In genomic region chr14:50310445-50310844, GRCh38 we compare ENCODE assay signal across 14 cellular contexts. TPM values are rescaled to one million over a fixed set of nuclear protein-coding genes. Genes with fewer than 3 reads are reported as not detected.
DNase-seq lines count a peak whose midpoint lies in the region; ATAC-seq and TF ChIP-seq lines count a peak whose summit lies in the region.
"Had no signal": no experiment of that assay in that cellular context is flagged by ENCODE, and none has a peak within 500 bp of the region (broad histone marks: within the 10 kb centered on the region; RNA-seq: fewer than 3 reads in every experiment).

No MANE protein-coding gene starts in this region.

- POLR2A ChIA-PET in WTC11 (lab: Charles Lee), result interaction anchor here (0.7 kb wide), 1 partner anchor 78 kb away, joined by 7 read pairs; no protein-coding TSS in a partner anchor

- H3K36me3 ChIP-seq in BLaER1 treated with 17β-estradiol and CSF1 and Interleukin-3, amounts not matched to agents 10 nM and 100 nM, result peaks cover 0 to 19% (median 16%) of the 10 kb centered on the region in 11 experiments; a peak in 19 of 22 replicates
- H3K36me3 ChIP-seq in iPS-20b (ENCODE audit: insufficient read depth, low read depth, low read length), result no peaks in the 10 kb centered on the region
- no peaks in the 10 kb centered on the region for H3K36me3 ChIP-seq in heart left ventricle

- no peak for TF ChIP-seq CTCF in WTC11 (IDR thresholded peaks at IDR 0.05)
- TF ChIP-seq CTCF in heart left ventricle (IDR thresholded peaks at IDR 0.05), result no peak

- CTCF ChIA-PET in WTC11 (lab: Charles Lee), result interaction anchor here (1.1 to 2.4 kb wide), 2 partner anchors 11 to 230 kb away, joined by 7 to 20 read pairs; no protein-coding TSS in a partner anchor

- H4K20me1 ChIP-seq in BLaER1 treated with 17β-estradiol and CSF1 and Interleukin-3, amounts not matched to agents 10 nM and 100 nM, result no peaks in the 10 kb centered on the region

- DNase-seq in WTC11 (ENCODE audit: low spot score) (no peak), dermis blood vessel endothelial cell (no peak), heart left ventricle (no peak)
- no peak for DNase-seq in stimulated activated CD4-positive, alpha-beta T cell treated with anti-CD3 and anti-CD28 coated beads, Interleukin-2, amount 100 ng/mL, for 24 hours
- DNase-seq: activated CD8-positive, alpha-beta memory T cell treated with anti-CD3 and anti-CD28 coated beads, Interleukin-2, amount 50 U/mL, for 48 hours; C1 segment of cervical spinal cord; effector CD4-positive, alpha-beta T cell; foreskin melanocyte; GF-D8; RPMI8226 had no signal

- peaks cover 17 to 24% (median 22%) of the 10 kb centered on the region in 10 experiments for H3K4me1 ChIP-seq in BLaER1 treated with 17β-estradiol and CSF1 and Interleukin-3, amounts not matched to agents 10 nM and 100 nM
- H3K4me1 ChIP-seq in iPS-20b (ENCODE audit: insufficient read depth, low read length), result peaks cover 8% of the 10 kb centered on the region
- H3K4me1 ChIP-seq in heart left ventricle, result peaks cover 0 to 21% (median 15%) of the 10 kb centered on the region in 12 donors

- 94 to 98% (median 96%) methylated on average over 4 of the region's 4 CpGs for WGBS in heart left ventricle, 4 donors

- peak overlapping the region; percentile 86 for H3K4me3 Mint-ChIP-seq in WTC11

- H3K27ac ChIP-seq in BLaER1 treated with 17β-estradiol and CSF1 and Interleukin-3, amounts not matched to agents 10 nM and 100 nM, result no peak overlapping the region
- H3K27ac ChIP-seq in iPS-20b (ENCODE audit: low read length) (no peak overlapping the region), heart left ventricle (no peak overlapping the region)

- no peak for ATAC-seq in WTC11
- ATAC-seq in HG02973 (IDR thresholded peaks at IDR 0.05; ENCODE audit: unreplicated experiment), result no peak
- ATAC-seq in heart left ventricle, result no peak

- no peak overlapping the region for H3K27ac Mint-ChIP-seq in WTC11

- H3K9ac ChIP-seq in BLaER1 treated with 17β-estradiol and CSF1 and Interleukin-3, amounts not matched to agents 10 nM and 100 nM, result no peak overlapping the region
- H3K9ac ChIP-seq in iPS-20b (ENCODE audit: low read depth, low read length), result no peak overlapping the region

- H3K36me3 Mint-ChIP-seq in WTC11, result peaks cover 28% of the 10 kb centered on the region

- intact Hi-C loops in heart left ventricle (cut with DNase I), result loop anchor here in 3 of 10 donors (5.0 kb wide), 2 partner anchors 78 to 87 kb away; partner anchors contain the start of genes SOS2 (in 3 of the 3) and CDKL1 (in 1 of the 3)

- peaks cover 25% of the 10 kb centered on the region for H3K4me1 Mint-ChIP-seq in WTC11

- H3K27me3 Mint-ChIP-seq in WTC11 (ENCODE audit: low read depth), result peaks cover 6% of the 10 kb centered on the region; the same call in 1 of the 2 replicates

- TF ChIP-seq POLR2A in heart left ventricle (IDR thresholded peaks at IDR 0.05), result no peak

- no peaks in the 10 kb centered on the region for H3K27me3 ChIP-seq in BLaER1 treated with 17β-estradiol and CSF1 and Interleukin-3, amounts not matched to agents 10 nM and 100 nM
- H3K27me3 ChIP-seq in iPS-20b (ENCODE audit: insufficient read depth, low read length), result no peaks in the 10 kb centered on the region
- no peaks in the 10 kb centered on the region for H3K27me3 ChIP-seq in heart left ventricle

- H3K4me3 ChIP-seq in BLaER1 treated with 17β-estradiol and CSF1 and Interleukin-3, amounts not matched to agents 10 nM and 100 nM, result peak overlapping the region in 1 of 10 experiments; percentile 92; a peak in 2 of 20 replicates
- H3K4me3 ChIP-seq in GM08714 (ENCODE audit: low read length) (0 out of 2 replicates have a peak overlapping the region, but pooled peaks have one; percentile 90), iPS-20b (ENCODE audit: low read length) (peak overlapping the region; percentile 95; the same call in 1 of the 2 replicates), heart left ventricle (no peak overlapping the region)

- H3K4me2 ChIP-seq in BLaER1 treated with 17β-estradiol and CSF1 and Interleukin-3, amounts not matched to agents 10 nM and 100 nM, result peak overlapping the region in 8 of 11 experiments; percentile 86 to 94 (median 90); a peak in 13 of 22 replicates

- peaks cover 0 to 23% (median 17%) of the 10 kb centered on the region in 11 experiments; a peak in 20 of 22 replicates for H3K9me3 ChIP-seq in BLaER1 treated with 17β-estradiol and CSF1 and Interleukin-3, amounts not matched to agents 10 nM and 100 nM (replicated peaks in 1 of 11)
- H3K9me3 ChIP-seq in iPS-20b (ENCODE audit: insufficient read depth, low read depth, low read length), result peaks cover 10% of the 10 kb centered on the region; the same call in 1 of the 2 replicates
- H3K9me3 ChIP-seq in heart left ventricle, result no peaks in the 10 kb centered on the region

- H3K9me3 Mint-ChIP-seq in WTC11, result peaks cover 15% of the 10 kb centered on the region

TF ChIP-seq in WTC11, 78 proteins besides CTCF, POLR2A, EP300 and RAD21 (continues in another document):
- TF ChIP-seq SMAD3 (CRISPR knock-in tag; IDR thresholded peaks at IDR 0.05; ENCODE audit: borderline replicate concordance) (no peak), CREM (CRISPR knock-in tag; IDR thresholded peaks at IDR 0.05) (no peak), FOXJ3 (CRISPR knock-in tag; IDR thresholded peaks at IDR 0.05; ENCODE audit: borderline replicate concordance) (no peak), ZBTB21 (CRISPR knock-in tag; IDR thresholded peaks at IDR 0.05; ENCODE audit: borderline replicate concordance) (no peak), ZMAT4 (CRISPR knock-in tag; IDR thresholded peaks at IDR 0.05) (no peak), ERG (CRISPR knock-in tag; IDR thresholded peaks at IDR 0.05) (no peak), E2F5 (CRISPR knock-in tag; IDR thresholded peaks at IDR 0.05) (no peak), ZSCAN18 (CRISPR knock-in tag; IDR thresholded peaks at IDR 0.05) (no peak), OVOL2 (CRISPR knock-in tag; IDR thresholded peaks at IDR 0.05; ENCODE audit: borderline replicate concordance) (no peak)

RNA-seq across cellular contexts. Expression of gene L2HGDH, which starts 1.6 kb away (rescaled TPM):
- total RNA-seq in WTC11 (2021) (23.9 to 26.7 TPM (median 24.0 TPM) in 3 replicates), dermis blood vessel endothelial cell (4.4 and 10.7 TPM in 2 replicates), heart left ventricle (10 to 100 TPM in 3 of 9 donors, 1 to 10 TPM in 6; 6.5 to 12.2 (median 9.1) TPM)
- 10 to 100 TPM in 1 of 2 donors, 1 to 10 TPM in 1; 2.5 to 10.6 TPM for polyA plus RNA-seq in heart left ventricle

RNA-seq across cellular contexts. Expression of gene DMAC2L, which starts 1.7 kb away (rescaled TPM):
- 14.0 to 17.7 TPM (median 16.4 TPM) in 3 replicates for total RNA-seq in WTC11 (2021)
- total RNA-seq in dermis blood vessel endothelial cell, result 7.7 and 7.8 TPM in 2 replicates
- 10 to 100 TPM; 12.6 to 29.9 (median 23.7) TPM for total RNA-seq in heart left ventricle
- polyA plus RNA-seq in heart left ventricle, result 10 to 100 TPM; 16.0 to 19.8 TPM

Comparison
In these comparisons a context has a peak if more than half of its experiments do, and no peak if none do; other contexts are left out.
1. H3K4me3 ChIP-seq: peak in GM08714 (single experiment) and iPS-20b (single experiment); none in heart left ventricle (0 of 12).